In genomic region chr9:136292591-136293448, GRCh38 we compare ENCODE assay signal across 2 cellular contexts.
TF ChIP-seq lines count a peak whose summit lies in the region.

No MANE protein-coding gene starts in this region.

TF ChIP-seq in HCT116, 20 proteins besides CTCF, POLR2A, EP300 and RAD21:
- no peak for TF ChIP-seq EZH2phosphoT487 (IDR thresholded peaks at IDR 0.05; ENCODE audit: borderline replicate concordance)
- TF ChIP-seq SIN3A (IDR thresholded peaks at IDR 0.05; ENCODE audit: low read depth) = no peak
- TF ChIP-seq EZH2 (IDR thresholded peaks at IDR 0.05) = no peak
- TF ChIP-seq POLR2AphosphoS5 (IDR thresholded peaks at IDR 0.05; ENCODE audit: low read depth, low read length) = no peak
- TF ChIP-seq SP1 (IDR thresholded peaks at IDR 0.05; ENCODE audit: low read depth) = no peak
- no peak for TF ChIP-seq ZFX (IDR thresholded peaks at IDR 0.05)
- TF ChIP-seq CBX3 (IDR thresholded peaks at IDR 0.05; ENCODE audit: low read depth) = no peak
- no peak for TF ChIP-seq MAX (IDR thresholded peaks at IDR 0.05)
- no peak for TF ChIP-seq JUND (IDR thresholded peaks at IDR 0.05)
- no peak for TF ChIP-seq ZBTB33 (IDR thresholded peaks at IDR 0.05; ENCODE audit: extremely low read depth, insufficient replicate concordance, low read length)
- TF ChIP-seq TCF7L2 (IDR thresholded peaks at IDR 0.05; ENCODE audit: borderline replicate concordance, extremely low read depth, insufficient read depth, insufficient read length) = no peak
- TF ChIP-seq ZNF274 (IDR thresholded peaks at IDR 0.05; ENCODE audit: low read depth, low read length) = no peak
- TF ChIP-seq FOSL1 (IDR thresholded peaks at IDR 0.05; ENCODE audit: low read depth) = no peak
- TF ChIP-seq CEBPB (IDR thresholded peaks at IDR 0.05; ENCODE audit: low read depth) = no peak
- no peak for TF ChIP-seq YY1 (IDR thresholded peaks at IDR 0.05; ENCODE audit: extremely low read depth, insufficient replicate concordance, low read depth, low read length)

TF ChIP-seq in HepG2, 621 proteins besides CTCF, POLR2A, EP300 and RAD21:
- TF ChIP-seq ZNF660 (CRISPR knock-in tag; IDR thresholded peaks at IDR 0.05; ENCODE audit: borderline replicate concordance, low read depth) (no peak), ZBTB43 (CRISPR knock-in tag; conservative IDR thresholded peaks at IDR 0.05) (peak; percentile 77; the same call in 1 of the 2 replicates), MNT (IDR thresholded peaks at IDR 0.05) (peak; percentile 91), ZNF607 (CRISPR knock-in tag; IDR thresholded peaks at IDR 0.05; ENCODE audit: borderline replicate concordance) (no peak), HMG20A (CRISPR knock-in tag; IDR thresholded peaks at IDR 0.05; ENCODE audit: borderline replicate concordance) (no peak)
